ENCODE assay signal across 8 cellular contexts in the genomic region with DNA sequence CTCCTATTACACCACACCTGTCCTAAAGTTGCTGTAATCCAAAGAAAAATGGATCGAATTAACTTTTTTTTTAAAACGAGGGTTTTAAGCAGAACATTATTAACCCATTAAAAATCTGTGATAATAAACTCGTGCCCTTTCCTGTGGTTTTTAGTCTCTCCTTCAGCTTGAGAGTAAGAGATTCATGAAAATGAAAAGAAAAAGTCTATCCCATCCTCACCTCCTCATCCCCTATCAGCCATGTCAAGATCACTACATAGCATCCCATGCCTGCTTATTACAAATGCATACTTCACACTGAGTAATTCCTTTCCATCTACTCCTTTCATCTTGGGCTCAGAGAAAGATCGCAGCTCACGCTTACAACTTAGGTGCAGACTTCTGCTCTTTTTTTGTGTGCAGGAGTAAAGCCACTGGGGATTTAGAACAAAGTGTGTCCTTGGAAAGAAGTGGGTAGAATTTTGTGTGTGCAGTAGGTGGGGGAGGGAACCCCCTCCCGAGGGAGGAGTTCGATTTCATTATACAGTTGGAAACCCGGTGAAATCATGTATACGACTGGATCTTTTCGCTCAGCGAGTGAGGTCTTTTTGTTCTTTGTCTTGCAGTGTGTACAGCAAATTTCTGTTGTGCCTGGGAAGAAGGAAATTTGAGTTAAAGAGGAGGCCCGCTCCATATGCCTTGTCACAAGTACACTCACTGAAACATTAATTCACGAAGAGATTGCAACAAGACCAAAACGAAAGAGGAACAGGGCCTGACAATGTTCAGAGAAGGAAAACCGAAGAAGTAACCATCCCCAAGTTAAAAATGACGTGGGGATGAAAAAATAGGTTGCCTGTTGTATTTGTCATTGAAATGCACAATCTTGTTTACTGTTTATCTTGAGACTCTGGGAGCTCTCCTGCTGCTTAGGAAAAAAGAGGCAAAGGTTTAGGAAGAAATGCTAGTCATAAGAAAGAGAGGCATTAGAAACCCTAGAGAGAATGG.
DNase-seq lines count a peak whose midpoint lies in the region; ATAC-seq and TF ChIP-seq lines count a peak whose summit lies in the region.

No MANE protein-coding gene starts in this region.

- no peaks in the 10 kb centered on the region for H3K36me3 ChIP-seq in SU-DHL-6 (ENCODE audit: low read length)
- H3K36me3 ChIP-seq in stomach, result no peaks in the 10 kb centered on the region

- H3K36me3 Mint-ChIP-seq in activated naive CD4-positive, alpha-beta T cell treated with anti-CD3 and anti-CD28 coated beads, Interleukin-2, amount 50 U/mL, for 24 hours, result no peaks in the 10 kb centered on the region

- H3K79me2 ChIP-seq in SU-DHL-6 (ENCODE audit: insufficient read depth, low read length), result no peaks in the 10 kb centered on the region

- H3K27ac ChIP-seq in SU-DHL-6 (ENCODE audit: low read depth, low read length), result peak overlapping the region; percentile 22; the same call in 1 of the 2 replicates
- H3K27ac ChIP-seq in right cardiac atrium (ENCODE audit: low read length), result peak overlapping the region; percentile 45
- peak overlapping the region; percentile 65 to 89 (median 79) for H3K27ac ChIP-seq in stomach

- TF ChIP-seq CTCF in SU-DHL-6 (IDR thresholded peaks at IDR 0.05; ENCODE audit: insufficient read depth, low read length, poor library complexity, severe bottlenecking) (no peak), stomach (IDR thresholded peaks at IDR 0.05) (no peak)

- H4K20me1 ChIP-seq in SU-DHL-6 (ENCODE audit: low read depth, low read length), result no peaks in the 10 kb centered on the region

- WGBS in right cardiac atrium, result 49% methylated on average over 16 of the region's 16 CpGs
- 14 to 39% (median 26%) methylated on average over 16 of the region's 16 CpGs for WGBS in stomach, 5 donors

- H3K27me3 ChIP-seq in SU-DHL-6 (ENCODE audit: low read length) (no peaks in the 10 kb centered on the region), right cardiac atrium (ENCODE audit: control insufficient read depth, insufficient read depth) (no peaks in the 10 kb centered on the region), stomach (no peaks in the 10 kb centered on the region)

- ATAC-seq in HG03342 (IDR thresholded peaks at IDR 0.05; ENCODE audit: unreplicated experiment) (peak; percentile 43), right cardiac atrium (no peak), HG02970 (IDR thresholded peaks at IDR 0.05; ENCODE audit: low FRiP score, unreplicated experiment) (no peak)

- H3F3A ChIP-seq in SU-DHL-6 (ENCODE audit: insufficient read depth), result no peaks in the 10 kb centered on the region

- DNase-seq in activated naive CD4-positive, alpha-beta T cell treated with Interleukin-2 at 50 U/mL for 16 hours, result no peak
- DNase-seq in right cardiac atrium, result no peak
- DNase-seq in stomach, result no peak
- DNase-seq in mesenteric fat pad (ENCODE audit: low spot score), result no peak

- peak overlapping the region; percentile 59 for H3K4me2 ChIP-seq in SU-DHL-6 (ENCODE audit: low read depth, low read length, poor library complexity, severe bottlenecking)

- peaks cover 46% of the 10 kb centered on the region for H3K4me1 Mint-ChIP-seq in activated naive CD4-positive, alpha-beta T cell treated with anti-CD3 and anti-CD28 coated beads, Interleukin-2, amount 50 U/mL, for 24 hours

- H3K4me3 ChIP-seq in SU-DHL-6 (ENCODE audit: insufficient read depth, low read length, poor library complexity, severe bottlenecking) (peak overlapping the region; percentile 27), right cardiac atrium (ENCODE audit: low read length) (peak overlapping the region; percentile 48), stomach (peak overlapping the region in 3 of 4 donors; percentile 7 to 33 (median 19))

- H3K9ac ChIP-seq in SU-DHL-6 (ENCODE audit: low read length), result peak overlapping the region; percentile 48

- H3K9me3 ChIP-seq in SU-DHL-6 (ENCODE audit: insufficient read depth, low read length) (no peaks in the 10 kb centered on the region), right cardiac atrium (ENCODE audit: control insufficient read depth, low read length) (no peaks in the 10 kb centered on the region), stomach (no peaks in the 10 kb centered on the region)

- H3K4me1 ChIP-seq in right cardiac atrium (ENCODE audit: control insufficient read depth, insufficient read depth, low read length) (peaks cover 5% of the 10 kb centered on the region), stomach (peaks cover 24 to 62% (median 37%) of the 10 kb centered on the region in 4 donors)

- peak overlapping the region; percentile 79 for H3K27ac Mint-ChIP-seq in activated naive CD4-positive, alpha-beta T cell treated with anti-CD3 and anti-CD28 coated beads, Interleukin-2, amount 50 U/mL, for 24 hours

- TF ChIP-seq EP300 in stomach (IDR thresholded peaks at IDR 0.05), result no peak

- H3K9me2 ChIP-seq in SU-DHL-6 (replicated peaks; ENCODE audit: insufficient read depth, low read length), result no peaks in the 10 kb centered on the region

- H3K4me3 Mint-ChIP-seq in activated naive CD4-positive, alpha-beta T cell treated with anti-CD3 and anti-CD28 coated beads, Interleukin-2, amount 50 U/mL, for 24 hours, result peak overlapping the region; percentile 85

- intact Hi-C loops in right cardiac atrium (cut with DNase I) (loop anchor here in 1 of 4 donors (5.0 to 10.0 kb wide), 4 partner anchors 118 to 175 kb away; a partner anchor contains a TSS), stomach (cut with DNase I; ENCODE audit: low total_unique reads) (no loop called here)

- peak overlapping the region; percentile 46 for H2AFZ ChIP-seq in SU-DHL-6 (ENCODE audit: low read depth, low read length, severe bottlenecking)

- H3K27me3 Mint-ChIP-seq in activated naive CD4-positive, alpha-beta T cell treated with anti-CD3 and anti-CD28 coated beads, Interleukin-2, amount 50 U/mL, for 24 hours, result no peaks in the 10 kb centered on the region

- no peaks in the 10 kb centered on the region for H3K9me3 Mint-ChIP-seq in activated naive CD4-positive, alpha-beta T cell treated with anti-CD3 and anti-CD28 coated beads, Interleukin-2, amount 50 U/mL, for 24 hours

- no peak for TF ChIP-seq POLR2A in stomach (IDR thresholded peaks at IDR 0.05)

Comparison
In these comparisons a context has a peak if more than half of its experiments do, and no peak if none do; other contexts are left out.
1. H3K27ac ChIP-seq: peak in every context shown above with its lines; median percentile 79 in stomach; 45 in right cardiac atrium; 22 in SU-DHL-6.